20 cellular contexts compared by ENCODE assay signal in the genomic region with DNA sequence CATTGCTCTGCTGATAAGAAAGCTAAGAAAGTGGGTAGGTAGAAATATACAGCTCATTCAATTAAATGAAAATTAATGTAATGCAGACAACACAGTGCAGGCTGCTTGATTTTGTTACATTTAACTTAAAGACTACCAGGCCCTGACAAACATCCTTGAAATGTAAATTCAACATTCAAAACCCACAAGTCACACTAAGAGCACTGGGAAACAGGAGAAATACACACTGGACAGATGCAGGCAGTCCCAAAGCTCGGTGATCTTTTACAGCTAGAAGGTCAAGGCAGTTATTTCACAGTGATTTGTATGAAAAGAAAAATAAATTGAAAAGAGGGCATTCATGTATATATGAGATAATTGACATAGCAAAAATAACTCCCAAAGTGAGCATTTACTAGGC. TPM values are rescaled to one million over a fixed set of nuclear protein-coding genes. Genes with fewer than 3 reads are reported as not detected.
DNase-seq lines count a peak whose midpoint lies in the region; TF ChIP-seq lines count a peak whose summit lies in the region.
"Had no signal": no experiment of that assay in that cellular context is flagged by ENCODE, and none has a peak within 500 bp of the region (broad histone marks: within the 10 kb centered on the region; RNA-seq: fewer than 3 reads in every experiment).

No MANE protein-coding gene starts in this region.

- H3K4me3 Mint-ChIP-seq in brain (peak overlapping the region in 1 of 5 experiments; percentile 59), nephron progenitor cell (no peak overlapping the region), immature natural killer cell (no peak overlapping the region)
- H3K4me3 Mint-ChIP-seq: B cell, CD14-positive monocyte had no signal

- H3K4me1 Mint-ChIP-seq in brain (peaks cover 22% of the 10 kb centered on the region), nephron progenitor cell (peaks cover 29% of the 10 kb centered on the region), immature natural killer cell (no peaks in the 10 kb centered on the region)
- H3K4me1 Mint-ChIP-seq: B cell, CD14-positive monocyte had no signal

- peaks cover 12% of the 10 kb centered on the region for H3K4me1 ChIP-seq in SJCRH30
- H3K4me1 ChIP-seq: Peyer's patch had no signal

- TF ChIP-seq CTCF in AG04450 (IDR thresholded peaks at IDR 0.05; ENCODE audit: low read depth, low read length) (no peak), brain (conservative IDR thresholded peaks at IDR 0.05) (no peak), nephron progenitor cell (IDR thresholded peaks at IDR 0.05) (no peak)

- H3K27me3 Mint-ChIP-seq in brain = no peaks in the 10 kb centered on the region
- peaks cover 3% of the 10 kb centered on the region for H3K27me3 Mint-ChIP-seq in nephron progenitor cell (ENCODE audit: low read depth, poor library complexity)
- peaks cover 0 to 11% (median 2%) of the 10 kb centered on the region in 3 donors for H3K27me3 Mint-ChIP-seq in immature natural killer cell (ENCODE audit: low read depth in 3 of 3)

- peak overlapping the region; percentile 31 for H3K27ac ChIP-seq in AG04450 (ENCODE audit: low read depth, low read length)
- H3K27ac ChIP-seq in SJCRH30 = peak overlapping the region; percentile 69
- H3K27ac ChIP-seq: Peyer's patch, SJSA1 had no signal

- no peaks in the 10 kb centered on the region for H3K36me3 Mint-ChIP-seq in brain
- H3K36me3 Mint-ChIP-seq in nephron progenitor cell (ENCODE audit: low read depth) = no peaks in the 10 kb centered on the region
- no peaks in the 10 kb centered on the region for H3K36me3 Mint-ChIP-seq in immature natural killer cell
- H3K36me3 Mint-ChIP-seq: CD14-positive monocyte had no signal

- POLR2A ChIA-PET in AG04450 (lab: Yijun Ruan, JAX) = no interaction called here

- H3K27ac Mint-ChIP-seq in brain (peak overlapping the region in 3 of 5 experiments; percentile 10 to 77 (median 77)), nephron progenitor cell (peak overlapping the region; percentile 74), immature natural killer cell (no peak overlapping the region)
- H3K27ac Mint-ChIP-seq: B cell, CD14-positive monocyte had no signal

- CTCF ChIA-PET in AG04450 (lab: Charles Lee) = interaction anchor here (0.6 to 1.1 kb wide), 4 partner anchors 8 to 269 kb away, joined by 3 to 8 read pairs (median 5); no protein-coding TSS in a partner anchor

- DNase-seq in AG04450 (ENCODE audit: low read depth, low spot score) (no peak), SJCRH30 (peak in 1 of 2 experiments; percentile 22), nephron progenitor cell (no peak), GM19240 (ENCODE audit: insufficient read length, low spot score) (no peak), immature natural killer cell (no peak), UCSD-AML1 (lab: John Stamatoyannopoulos, UW; ENCODE audit: unreplicated experiment) (no peak)
- no peak for DNase-seq in activated CD8-positive, alpha-beta memory T cell treated with anti-CD3 and anti-CD28 coated beads for 24 hours
- DNase-seq: 8988T, DMS53, GDM1, MG63, NCI-H1436, NCI-H1930, NCI-H510A, Peyer's patch, SW 1271 had no signal

- H3K36me3 ChIP-seq in SJCRH30 = no peaks in the 10 kb centered on the region
- H3K36me3 ChIP-seq: MG63, Peyer's patch, SJSA1 had no signal

- H3K27me3 ChIP-seq in AG04450 (ENCODE audit: control insufficient read depth, insufficient read depth, low read length) = no peaks in the 10 kb centered on the region
- H3K27me3 ChIP-seq in SJCRH30 = no peaks in the 10 kb centered on the region
- H3K27me3 ChIP-seq: MG63, Peyer's patch, SJSA1 had no signal

- H3K4me3 ChIP-seq in AG04450 (ENCODE audit: low read depth, low read length) = no peak overlapping the region
- H3K4me3 ChIP-seq in SJCRH30 = peak overlapping the region; percentile 47
- H3K4me3 ChIP-seq: MG63, Peyer's patch, SJSA1 had no signal

- no peaks in the 10 kb centered on the region for H3K9me3 ChIP-seq in AG04450 (ENCODE audit: control insufficient read depth, insufficient read depth, low read length)
- H3K9me3 ChIP-seq in SJCRH30 (replicated peaks) = no peaks in the 10 kb centered on the region
- H3K9me3 ChIP-seq: MG63, Peyer's patch, SJSA1 had no signal

- peaks cover 0 to 3% (median 0%) of the 10 kb centered on the region in 5 experiments for H3K9me3 Mint-ChIP-seq in brain
- H3K9me3 Mint-ChIP-seq in nephron progenitor cell = peaks cover 38% of the 10 kb centered on the region
- H3K9me3 Mint-ChIP-seq in immature natural killer cell = no peaks in the 10 kb centered on the region
- H3K9me3 Mint-ChIP-seq: CD14-positive monocyte had no signal

RNA-seq across cellular contexts. Expression of gene PABIR2, which starts 44.4 kb away (rescaled TPM):
- polyA plus RNA-seq in AG04450 (2011; rRNA removed) (20.1 and 21.6 TPM in 2 replicates), brain (ENCODE audit: insufficient read depth, low read depth, low replicate concordance) (33.1 TPM), immature natural killer cell (1 to 10 TPM; 4.4 to 6.7 (median 5.0) TPM)
- polyA minus RNA-seq in AG04450 (2011; rRNA and poly(A)+ RNA removed) = 11.8 and 13.9 TPM in 2 replicates
- total RNA-seq in SJCRH30 (2014; rRNA removed; shearing (Covaris generic)) = 18.5 and 18.6 TPM in 2 replicates

Comparison
In these comparisons a context has a peak if more than half of its experiments do, and no peak if none do; other contexts are left out.
1. H3K27ac Mint-ChIP-seq: peak in brain (3 of 5) and nephron progenitor cell (single experiment); none in immature natural killer cell (0 of 6).